Comparison of ENCODE assay signal across 14 cellular contexts in the genomic region with DNA sequence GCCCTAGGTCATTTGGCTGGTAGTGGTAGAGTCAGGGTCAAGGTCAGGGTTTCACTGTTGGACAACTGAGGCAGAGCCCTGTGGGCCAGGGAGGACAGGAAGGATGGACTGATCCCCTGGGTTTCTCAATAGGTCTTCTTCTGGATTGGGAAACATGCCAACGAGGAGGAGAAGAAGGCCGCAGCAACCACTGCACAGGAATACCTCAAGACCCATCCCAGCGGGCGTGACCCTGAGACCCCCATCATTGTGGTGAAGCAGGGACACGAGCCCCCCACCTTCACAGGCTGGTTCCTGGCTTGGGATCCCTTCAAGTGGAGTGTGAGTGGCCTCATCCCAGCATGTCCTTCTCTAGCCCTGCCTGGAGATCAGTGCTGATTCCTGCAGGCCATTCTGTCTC. TPM values are rescaled to one million over a fixed set of nuclear protein-coding genes. Genes with fewer than 3 reads are reported as not detected.
DNase-seq lines count a peak whose midpoint lies in the region; ATAC-seq and FAIRE-seq lines count a peak whose summit lies in the region.
"Had no signal": no experiment of that assay in that cellular context is flagged by ENCODE, and none has a peak within 500 bp of the region (broad histone marks: within the 10 kb centered on the region; RNA-seq: fewer than 3 reads in every experiment).

No MANE protein-coding gene starts in this region.

- H4K20me1 ChIP-seq in Karpas-422 (ENCODE audit: insufficient read depth, low read depth, low read length), result no peaks in the 10 kb centered on the region
- H4K20me1 ChIP-seq: BLaER1 had no signal

- H3K27ac ChIP-seq in Karpas-422 (ENCODE audit: low read length), result no peak overlapping the region
- H3K27ac ChIP-seq: BLaER1 had no signal

- no peak overlapping the region for H3K9ac ChIP-seq in Karpas-422 (ENCODE audit: low read length)
- H3K9ac ChIP-seq: BLaER1 had no signal

- H3K4me1 ChIP-seq in Karpas-422 (ENCODE audit: low read length), result peaks cover 10% of the 10 kb centered on the region
- H3K4me1 ChIP-seq: Caco-2 had no signal

- ATAC-seq in GM19351 (IDR thresholded peaks at IDR 0.05; ENCODE audit: unreplicated experiment), result no peak
- ATAC-seq: GM23338 had no signal

- no peaks in the 10 kb centered on the region for H3K9me2 ChIP-seq in Karpas-422 (replicated peaks; ENCODE audit: insufficient read depth, low read length)

- H3K27me3 ChIP-seq in Karpas-422 (ENCODE audit: low read length), result no peaks in the 10 kb centered on the region
- H3K27me3 ChIP-seq: BLaER1 had no signal

- no peak overlapping the region for H3K4me2 ChIP-seq in Karpas-422 (ENCODE audit: low read depth, low read length, poor library complexity, severe bottlenecking)
- H3K4me2 ChIP-seq: BLaER1, GM23338 had no signal

- H3K36me3 ChIP-seq in Karpas-422 (ENCODE audit: insufficient read depth, low read length), result no peaks in the 10 kb centered on the region
- H3K36me3 ChIP-seq: BLaER1 had no signal

- H3K9me3 ChIP-seq in Karpas-422 (ENCODE audit: low read length), result no peaks in the 10 kb centered on the region
- H3K9me3 ChIP-seq: BLaER1, Caco-2 had no signal

- H3K79me2 ChIP-seq in Karpas-422 (ENCODE audit: low read length), result no peaks in the 10 kb centered on the region

- H2AFZ ChIP-seq in Karpas-422 (ENCODE audit: low read length), result no peak overlapping the region
- H2AFZ ChIP-seq: GM23338 had no signal

- intact Hi-C loops in posterior vena cava (cut with DNase I), result no loop called here

- peak; percentile 29 for DNase-seq in Karpas-422
- peak; percentile 6 for DNase-seq in iPS-NIHi7 (ENCODE audit: extremely low spot score)
- DNase-seq in posterior vena cava (ENCODE audit: low spot score), result peak; percentile 59
- no peak for DNase-seq in HTR-8/SVneo (ENCODE audit: insufficient read length, low spot score)
- DNase-seq in EL, result no peak
- DNase-seq: Caco-2; CD8-positive, alpha-beta memory T cell; DND-41; GF-D8; H7 had no signal

- H3K4me3 ChIP-seq in Karpas-422 (ENCODE audit: low read length), result no peak overlapping the region
- H3K4me3 ChIP-seq: BLaER1, GM23338 had no signal

- no peak for FAIRE-seq in HTR-8/SVneo (lab: Jason Lieb, UNC)

RNA-seq across cellular contexts. Expression of a gene that starts 18.1 kb away (rescaled TPM):
- not detected in 2 replicates for total RNA-seq in Karpas-422 (2014; rRNA removed; shearing (Covaris generic); ENCODE audit: low replicate concordance)
- total RNA-seq in posterior vena cava, result not detected
- total RNA-seq: A673; CD8-positive, alpha-beta memory T cell had no signal

RNA-seq across cellular contexts. Expression of a gene that starts 37.3 kb away (rescaled TPM):
- 46.3 and 72.6 TPM in 2 replicates for total RNA-seq in Karpas-422 (2014; rRNA removed; shearing (Covaris generic); ENCODE audit: low replicate concordance)
- total RNA-seq in posterior vena cava, result 100 to 1,000 TPM; 112 to 142 TPM

RNA-seq across cellular contexts. Expression of a gene that starts 54.9 kb away (rescaled TPM):
- 1.9 TPM in 1 of 2 replicates, not detected in the other for total RNA-seq in Karpas-422 (2014; rRNA removed; shearing (Covaris generic); ENCODE audit: low replicate concordance)
- 10 to 100 TPM; 28.8 to 77.1 TPM for total RNA-seq in posterior vena cava
- total RNA-seq: GM23338, H7 had no signal

Comparison
In these comparisons a context has a peak if more than half of its experiments do, and no peak if none do; other contexts are left out.
1. DNase-seq: peak in Karpas-422 (single experiment), iPS-NIHi7 (single experiment) and posterior vena cava (single experiment); none in HTR-8/SVneo (single experiment) and EL (single experiment).
2. RNA of a gene that starts 54.9 kb away (total RNA-seq): 28.8 to 77.1 TPM in posterior vena cava; 1.9 TPM in Karpas-422; every median in the first group is over 10 times any median in the second.